ENCODE assay signal across 8 cellular contexts in the genomic region with DNA sequence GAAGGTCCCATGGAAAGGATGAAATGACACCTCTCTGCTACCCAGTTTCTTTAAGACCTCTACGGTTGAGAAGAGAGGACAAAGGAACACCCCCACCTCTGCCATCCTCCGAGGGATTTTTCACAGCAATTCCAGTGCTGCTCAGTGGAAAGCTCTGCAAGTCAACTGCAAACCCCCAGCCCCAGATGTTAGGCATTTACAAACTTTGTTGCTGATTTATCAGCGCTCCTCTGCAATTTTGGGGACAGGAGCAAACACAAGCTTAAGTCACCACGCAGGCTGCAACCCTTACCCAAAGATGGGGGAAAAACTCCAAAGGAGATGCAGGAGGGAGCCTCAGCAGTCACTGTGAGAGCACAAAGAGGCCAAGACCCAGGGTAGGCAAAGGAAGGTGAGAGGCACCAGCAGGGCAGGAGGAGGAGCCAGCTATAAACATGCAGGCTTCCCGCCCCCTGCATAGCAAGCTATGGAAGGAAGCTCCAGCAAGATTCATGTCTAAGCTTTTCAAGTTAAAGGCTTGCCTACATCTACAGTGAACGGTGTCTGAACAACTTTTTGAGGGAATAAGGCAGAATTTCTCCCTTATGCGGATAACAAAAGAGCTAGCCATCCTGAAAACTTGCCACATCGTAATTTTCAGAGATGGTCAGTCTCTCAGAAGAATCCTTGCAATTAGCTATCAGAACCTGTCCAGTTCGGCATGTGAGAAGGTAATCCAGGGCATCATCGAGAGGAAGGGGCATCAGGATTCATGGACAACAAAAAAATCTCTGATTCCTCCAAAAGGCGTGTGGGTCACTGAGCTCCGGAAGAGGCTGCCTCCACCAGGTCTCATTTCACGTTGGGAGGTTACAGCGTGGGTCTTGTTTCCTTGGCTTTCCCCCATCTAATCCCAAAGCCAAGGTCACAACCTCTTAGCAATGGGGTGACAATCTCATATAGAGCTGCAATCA. TPM values are rescaled to one million over a fixed set of nuclear protein-coding genes. Genes with fewer than 3 reads are reported as not detected.
A peak's percentile ranks its signal among the peaks of the same experiment; 100 is the strongest.
DNase-seq lines count a peak whose midpoint lies in the region; ATAC-seq and TF ChIP-seq lines count a peak whose summit lies in the region.

No MANE protein-coding gene starts in this region.

- peak overlapping the region; percentile 17 for H3K4me3 ChIP-seq in GM12875 (ENCODE audit: low read depth, low read length)
- peak overlapping the region; percentile 10 for H3K4me3 ChIP-seq in epithelial cell of proximal tubule (ENCODE audit: low read depth, low read length)
- H3K4me3 ChIP-seq in skeletal muscle cell (ENCODE audit: low read depth, low read length), result peak overlapping the region; percentile 99

- TF ChIP-seq CTCF in GM12875 (IDR thresholded peaks at IDR 0.05; ENCODE audit: borderline replicate concordance, insufficient read depth, low read depth, low read length) (no peak), epithelial cell of proximal tubule (conservative IDR thresholded peaks at IDR 0.05; ENCODE audit: low read depth, low read length) (no peak)

- in situ Hi-C loops in G401 (cut with HindIII; ENCODE audit: low sequenced_read_pairs), result no loop called here

- DNase-seq in T follicular helper cell (ENCODE audit: low read depth), result peak; percentile 33
- no peak for DNase-seq in epithelial cell of proximal tubule (ENCODE audit: low read depth)
- DNase-seq in skeletal muscle cell (ENCODE audit: low read depth), result no peak
- no peak for DNase-seq in LoVo (ENCODE audit: low spot score)
- no peak for DNase-seq in G401 (ENCODE audit: low spot score)
- no peak for DNase-seq in DMS79 treated with DMSO at 0.1 percent for 48 hours (lab: John Stamatoyannopoulos, UW)

- ATAC-seq in HG03196 (IDR thresholded peaks at IDR 0.05; ENCODE audit: unreplicated experiment), result no peak

RNA-seq across cellular contexts. Expression of a gene that starts 3.9 kb away (rescaled TPM):
- total RNA-seq in epithelial cell of proximal tubule, result 44.7 and 53.1 TPM in 2 replicates
- total RNA-seq in G401 (2014; rRNA removed; shearing (Covaris generic)), result 64.1 and 78.6 TPM in 2 replicates

RNA-seq across cellular contexts. Expression of a gene that starts 24.1 kb away (rescaled TPM):
- 0.07 TPM in 1 of 2 replicates, not detected in the other for total RNA-seq in epithelial cell of proximal tubule
- total RNA-seq in G401 (2014; rRNA removed; shearing (Covaris generic)), result 0.12 and 0.71 TPM in 2 replicates

Comparison
In these comparisons a context has a peak if more than half of its experiments do, and no peak if none do; other contexts are left out.
1. H3K4me3 ChIP-seq: peak in every context shown above with its lines; median percentile 99 in skeletal muscle cell; 17 in GM12875; 10 in epithelial cell of proximal tubule.